In the genomic region with DNA sequence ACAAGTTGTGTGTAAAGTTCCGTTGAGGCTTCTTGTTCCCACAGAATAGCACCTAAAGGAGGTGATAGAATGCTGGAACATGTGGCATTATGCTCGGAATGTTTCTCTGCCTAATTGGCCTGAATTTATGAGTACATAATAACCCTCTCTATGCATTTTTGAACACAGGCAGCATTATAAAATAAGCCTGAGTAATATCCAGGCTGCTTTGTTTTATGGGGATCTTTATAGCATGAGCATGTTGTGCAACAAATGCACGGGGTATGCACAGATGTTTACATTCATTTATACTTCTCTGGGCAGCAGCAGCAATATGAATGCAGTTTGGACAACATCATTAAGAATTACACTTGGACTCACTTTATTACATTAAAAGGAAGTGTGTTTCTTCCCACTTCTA, we compare ENCODE assay signal across 17 cellular contexts.
DNase-seq lines count a peak whose midpoint lies in the region; ATAC-seq and TF ChIP-seq lines count a peak whose summit lies in the region.
"Had no signal": no experiment of that assay in that cellular context is flagged by ENCODE, and none has a peak within 500 bp of the region (broad histone marks: within the 10 kb centered on the region; RNA-seq: fewer than 3 reads in every experiment).

No MANE protein-coding gene starts in this region.

- H3K27ac ChIP-seq in breast epithelium, result no peak overlapping the region
- H3K27ac ChIP-seq: BLaER1, C4-2B, GM23248 had no signal

- no peaks in the 10 kb centered on the region for H3K27me3 ChIP-seq in breast epithelium
- H3K27me3 ChIP-seq: BLaER1 had no signal

- TF ChIP-seq CTCF in mucosa of descending colon (IDR thresholded peaks at IDR 0.05) (no peak), breast epithelium (IDR thresholded peaks at IDR 0.05) (no peak)

- H3K36me3 ChIP-seq in mucosa of descending colon (ENCODE audit: low read depth), result no peaks in the 10 kb centered on the region
- no peaks in the 10 kb centered on the region for H3K36me3 ChIP-seq in breast epithelium
- H3K36me3 ChIP-seq: BLaER1 had no signal

- H3K4me1 ChIP-seq in mucosa of descending colon (ENCODE audit: low read depth), result peaks cover 6% of the 10 kb centered on the region
- no peaks in the 10 kb centered on the region for H3K4me1 ChIP-seq in breast epithelium
- H3K4me1 ChIP-seq: BLaER1 had no signal

- ATAC-seq in mucosa of descending colon (peak; percentile 77), GM19023 (IDR thresholded peaks at IDR 0.05; ENCODE audit: unreplicated experiment) (no peak)
- ATAC-seq: CD8-positive, alpha-beta T cell had no signal

- peaks cover 7% of the 10 kb centered on the region for H3K9me3 ChIP-seq in mucosa of descending colon
- peaks cover 20 to 34% of the 10 kb centered on the region in 2 donors for H3K9me3 ChIP-seq in breast epithelium

- no peak for TF ChIP-seq POLR2A in breast epithelium (IDR thresholded peaks at IDR 0.05)

- intact Hi-C loops in mucosa of descending colon (cut with DNase I, micrococcal nuclease) (no loop called here), breast epithelium (cut with DNase I; ENCODE audit: low total_unique reads) (no loop called here)

- H3K4me3 ChIP-seq in mucosa of descending colon, result no peak overlapping the region
- H3K4me3 ChIP-seq in breast epithelium, result no peak overlapping the region
- H3K4me3 ChIP-seq: BLaER1, GM23248 had no signal

- peak; percentile 5 for DNase-seq in COLO829 (ENCODE audit: low spot score)
- peak; percentile 65 for DNase-seq in NCI-H69 (lab: John Stamatoyannopoulos, UW)
- DNase-seq in foreskin melanocyte, result peak; percentile 34
- DNase-seq in mucosa of descending colon, result no peak
- no peak for DNase-seq in hepatic stellate cell (ENCODE audit: low spot score)
- DNase-seq in NCI-H146 treated with DMSO at 0.1 percent for 48 hours (lab: John Stamatoyannopoulos, UW; ENCODE audit: unreplicated experiment), result no peak
- DNase-seq in breast epithelium (ENCODE audit: low spot score in 2 of 2), result no peak
- DNase-seq: CD4-positive, CD25-positive, alpha-beta regulatory T cell; CD8-positive, alpha-beta T cell; DMS153; DND-41; GM23248; H7; HCEC 1CT had no signal

Comparison
In these comparisons a context has a peak if more than half of its experiments do, and no peak if none do; other contexts are left out.
1. DNase-seq: peak in COLO829 (single experiment), NCI-H69 (single experiment) and foreskin melanocyte (single experiment); none in mucosa of descending colon (0 of 3), hepatic stellate cell (single experiment), NCI-H146 treated with DMSO at 0.1 percent for 48 hours (single experiment) and breast epithelium (0 of 2).